Comparison of ENCODE assay signal across 12 cellular contexts in the genomic region with DNA sequence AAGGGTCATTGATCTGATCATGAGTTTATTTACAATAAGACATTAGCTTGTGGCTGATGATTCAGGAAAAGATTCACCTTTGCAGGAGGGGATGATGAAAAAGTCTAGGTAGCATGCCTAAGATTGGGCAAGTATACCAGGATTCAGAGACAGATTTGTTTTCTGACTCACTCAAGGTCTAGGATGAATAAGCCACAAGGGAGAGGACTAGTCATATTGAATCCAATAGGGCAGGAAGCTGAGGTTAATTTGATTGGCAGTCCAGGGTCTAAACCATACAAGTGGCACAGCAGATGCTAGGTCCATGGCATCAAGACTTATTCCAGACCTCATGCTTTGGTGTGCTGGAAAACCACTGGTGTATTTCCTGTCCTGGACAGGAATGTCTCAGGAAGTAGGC.
A peak's percentile ranks its signal among the peaks of the same experiment; 100 is the strongest.
DNase-seq lines count a peak whose midpoint lies in the region; ATAC-seq, FAIRE-seq and TF ChIP-seq lines count a peak whose summit lies in the region.
"Had no signal": no experiment of that assay in that cellular context is flagged by ENCODE, and none has a peak within 500 bp of the region (broad histone marks: within the 10 kb centered on the region; RNA-seq: fewer than 3 reads in every experiment).

No MANE protein-coding gene starts in this region.

- H3K27ac ChIP-seq in GM12878 (ENCODE audit: control insufficient read depth, insufficient read depth), result no peak overlapping the region
- no peak overlapping the region for H3K27ac ChIP-seq in endodermal cell (ENCODE audit: low read depth, low read length)
- H3K27ac ChIP-seq: C4-2B had no signal

- no peaks in the 10 kb centered on the region for H3K79me2 ChIP-seq in GM12878 (ENCODE audit: control insufficient read depth, insufficient read depth, low read length)

- no peaks in the 10 kb centered on the region for H3K36me3 Mint-ChIP-seq in endodermal cell (ENCODE audit: low read depth)
- H3K36me3 Mint-ChIP-seq in activated CD4-positive, alpha-beta memory T cell treated with anti-CD3 and anti-CD28 coated beads for 36 hours, result no peaks in the 10 kb centered on the region

- no peak for TF ChIP-seq CTCF in GM12878 (IDR thresholded peaks at IDR 0.05 in 2 of 3, conservative IDR thresholded peaks at IDR 0.05 in 1 of 3; ENCODE audit: control insufficient read depth in 2 of 3, extremely low read depth in 1 of 3, insufficient read depth in 1 of 3, low read depth in 3 of 3, low read length in 3 of 3)
- TF ChIP-seq CTCF in endodermal cell (conservative IDR thresholded peaks at IDR 0.05), result no peak
- no peak for TF ChIP-seq CTCF in omental fat pad (IDR thresholded peaks at IDR 0.05)

- no peak for TF ChIP-seq POLR2A in GM12878 (IDR thresholded peaks at IDR 0.05; ENCODE audit: low read depth, low read length)

- CTCF ChIA-PET in GM12878 (lab: Yijun Ruan, JAX), result interaction anchor here (0.6 kb wide), 1 partner anchor 268 kb away, joined by 3 read pairs; no protein-coding TSS in a partner anchor
- CTCF ChIA-PET in activated CD4-positive, alpha-beta memory T cell treated with anti-CD3 and anti-CD28 coated beads for 36 hours (lab: Charles Lee), result no interaction called here

- no peak for TF ChIP-seq EP300 in GM12878 (IDR thresholded peaks at IDR 0.05; ENCODE audit: borderline replicate concordance in 1 of 2, control insufficient read depth in 1 of 2, low read depth in 2 of 2, low read length in 2 of 2)

- POLR2A ChIA-PET in GM12878 (lab: Charles Lee), result no interaction called here
- POLR2A ChIA-PET in activated CD4-positive, alpha-beta memory T cell treated with anti-CD3 and anti-CD28 coated beads for 36 hours (lab: Charles Lee), result no interaction called here

- H3K4me1 ChIP-seq in GM12878 (ENCODE audit: control insufficient read depth, insufficient read depth, low read length) (no peaks in the 10 kb centered on the region), endodermal cell (ENCODE audit: control insufficient read depth, insufficient read depth, low read length) (no peaks in the 10 kb centered on the region)

- in situ Hi-C loops in GM12878 (cut with MboI) (no loop called here), KBM-7 (cut with MboI; ENCODE audit: low pct_unique_long_range_greater_than_20kb, low sequenced_read_pairs) (no loop called here)

- H3K4me1 Mint-ChIP-seq in endodermal cell, result no peaks in the 10 kb centered on the region
- no peaks in the 10 kb centered on the region for H3K4me1 Mint-ChIP-seq in activated CD4-positive, alpha-beta memory T cell treated with anti-CD3 and anti-CD28 coated beads for 36 hours (ENCODE audit: low read depth)

- H3K9me3 ChIP-seq in GM12878 (replicated peaks; ENCODE audit: control insufficient read depth, insufficient read depth, low read length), result no peaks in the 10 kb centered on the region; the same call in 2 of the 3 replicates
- H3K9me3 ChIP-seq in endodermal cell (ENCODE audit: control insufficient read depth, low read length), result peaks cover 68% of the 10 kb centered on the region

- no peak overlapping the region for H2AFZ ChIP-seq in GM12878 (ENCODE audit: control insufficient read depth, low read depth, low read length)

- H3K4me3 ChIP-seq in GM12878 (no peak overlapping the region), endodermal cell (ENCODE audit: low read length) (no peak overlapping the region)
- H3K4me3 ChIP-seq: K562 had no signal

- ATAC-seq in GM21529 (IDR thresholded peaks at IDR 0.05; ENCODE audit: unreplicated experiment) (peak; percentile 81), HG03175 (IDR thresholded peaks at IDR 0.05; ENCODE audit: unreplicated experiment) (peak; percentile 88), GM12878 (peak; percentile 82), omental fat pad (ENCODE audit: low FRiP score) (no peak)
- ATAC-seq: K562 had no signal

- FAIRE-seq in GM12878 (lab: Jason Lieb, UNC), result no peak
- FAIRE-seq: K562 had no signal

- H3K9ac ChIP-seq in GM12878 (ENCODE audit: control insufficient read depth, insufficient read depth, low read length), result no peak overlapping the region
- no peak overlapping the region for H3K9ac ChIP-seq in endodermal cell (ENCODE audit: extremely low read depth, low read length, poor library complexity, severe bottlenecking)

- peaks cover 22% of the 10 kb centered on the region for H3K9me3 Mint-ChIP-seq in endodermal cell
- H3K9me3 Mint-ChIP-seq in activated CD4-positive, alpha-beta memory T cell treated with anti-CD3 and anti-CD28 coated beads for 36 hours, result peaks cover 29% of the 10 kb centered on the region

- SMC1A ChIA-PET in GM12878 (lab: Charles Lee; ENCODE audit: uncharacterized antibody, unreplicated experiment), result interaction anchor here (1.2 to 1.6 kb wide), 2 partner anchors 10 to 41 kb away, joined by 4 to 6 read pairs; no protein-coding TSS in a partner anchor

- intact Hi-C loops in GM12878 (cut with micrococcal nuclease; ENCODE audit: unreplicated experiment), result loop anchor here (10.0 kb wide), 3 partner anchors 435 to 975 kb away; no protein-coding TSS in a partner anchor
- intact Hi-C loops in activated CD4-positive, alpha-beta memory T cell treated with anti-CD3 and anti-CD28 coated beads for 36 hours (cut with micrococcal nuclease), result no loop called here

- H3K27me3 Mint-ChIP-seq in endodermal cell (ENCODE audit: insufficient read depth), result peaks cover 1% of the 10 kb centered on the region
- H3K27me3 Mint-ChIP-seq in activated CD4-positive, alpha-beta memory T cell treated with anti-CD3 and anti-CD28 coated beads for 36 hours, result no peaks in the 10 kb centered on the region

- H3K4me2 ChIP-seq in GM12878 (ENCODE audit: control insufficient read depth, insufficient read depth), result no peak overlapping the region

- RAD21 ChIA-PET in GM12878 (lab: Charles Lee; ENCODE audit: unreplicated experiment), result interaction anchor here (1.1 kb wide), 1 partner anchor 116 kb away, joined by 3 read pairs; no protein-coding TSS in a partner anchor

- no peaks in the 10 kb centered on the region for H4K20me1 ChIP-seq in GM12878 (ENCODE audit: control insufficient read depth, insufficient read depth)

- H3K27me3 ChIP-seq in GM12878 (replicated peaks in 1 of 2; ENCODE audit: control insufficient read depth in 2 of 2, insufficient read depth in 2 of 2, low read length in 1 of 2) (no peaks in the 10 kb centered on the region), endodermal cell (ENCODE audit: control insufficient read depth, insufficient read depth, low read length, poor library complexity, severe bottlenecking) (no peaks in the 10 kb centered on the region)

- DNase-seq in GM03348 (ENCODE audit: low spot score) (peak; percentile 39), GM12878 (ENCODE audit: low read depth, low spot score) (peak; percentile 9), endodermal cell (no peak), KBM-7 (no peak), omental fat pad (ENCODE audit: low spot score) (no peak)
- DNase-seq in activated CD4-positive, alpha-beta memory T cell treated with anti-CD3 and anti-CD28 coated beads for 36 hours, result no peak
- DNase-seq: activated CD4-positive, alpha-beta T cell treated with anti-CD3 and anti-CD28 coated beads for 1 hour; aorta had no signal

- H3K36me3 ChIP-seq in GM12878 (ENCODE audit: control insufficient read depth in 2 of 2, insufficient read depth in 2 of 2, low read length in 1 of 2) (no peaks in the 10 kb centered on the region), endodermal cell (ENCODE audit: control insufficient read depth, insufficient read depth, low read length) (no peaks in the 10 kb centered on the region)

- TF ChIP-seq RAD21 in GM12878 (IDR thresholded peaks at IDR 0.05; ENCODE audit: insufficient read depth, low read depth, low read length), result no peak

- BruUV-seq in GM12878 (replicated peaks; lab: Mats Ljungman, UMichigan), result no TSS peak

- H3K27ac Mint-ChIP-seq in endodermal cell, result no peak overlapping the region
- no peak overlapping the region for H3K27ac Mint-ChIP-seq in activated CD4-positive, alpha-beta memory T cell treated with anti-CD3 and anti-CD28 coated beads for 36 hours

- H3K4me3 Mint-ChIP-seq in endodermal cell, result no peak overlapping the region
- no peak overlapping the region for H3K4me3 Mint-ChIP-seq in activated CD4-positive, alpha-beta memory T cell treated with anti-CD3 and anti-CD28 coated beads for 36 hours

TF ChIP-seq in GM12878, 131 proteins besides CTCF, POLR2A, EP300 and RAD21:
- TF ChIP-seq NFXL1 (IDR thresholded peaks at IDR 0.05; ENCODE audit: borderline replicate concordance) (no peak), RUNX3 (IDR thresholded peaks at IDR 0.05; ENCODE audit: low read length) (peak; percentile 14; the same call in 1 of the 2 replicates), PML (IDR thresholded peaks at IDR 0.05; ENCODE audit: low read length) (no peak), JUNB (IDR thresholded peaks at IDR 0.05) (peak; percentile 20; the same call in 1 of the 2 replicates)
- TF ChIP-seq, protein P1, sequence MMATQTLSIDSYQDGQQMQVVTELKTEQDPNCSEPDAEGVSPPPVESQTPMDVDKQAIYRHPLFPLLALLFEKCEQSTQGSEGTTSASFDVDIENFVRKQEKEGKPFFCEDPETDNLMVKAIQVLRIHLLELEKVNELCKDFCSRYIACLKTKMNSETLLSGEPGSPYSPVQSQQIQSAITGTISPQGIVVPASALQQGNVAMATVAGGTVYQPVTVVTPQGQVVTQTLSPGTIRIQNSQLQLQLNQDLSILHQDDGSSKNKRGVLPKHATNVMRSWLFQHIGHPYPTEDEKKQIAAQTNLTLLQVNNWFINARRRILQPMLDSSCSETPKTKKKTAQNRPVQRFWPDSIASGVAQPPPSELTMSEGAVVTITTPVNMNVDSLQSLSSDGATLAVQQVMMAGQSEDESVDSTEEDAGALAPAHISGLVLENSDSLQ (IDR thresholded peaks at IDR 0.05), result peak; percentile 44; the same call in 1 of the 2 replicates

Comparison
In these comparisons a context has a peak if more than half of its experiments do, and no peak if none do; other contexts are left out.
1. DNase-seq: peak in GM03348 (single experiment) and GM12878 (single experiment); none in endodermal cell (single experiment), activated CD4-positive, alpha-beta memory T cell treated with anti-CD3 and anti-CD28 coated beads for 36 hours (single experiment), KBM-7 (single experiment) and omental fat pad (single experiment).